Comparison of ENCODE assay signal across 8 cellular contexts in the genomic region with DNA sequence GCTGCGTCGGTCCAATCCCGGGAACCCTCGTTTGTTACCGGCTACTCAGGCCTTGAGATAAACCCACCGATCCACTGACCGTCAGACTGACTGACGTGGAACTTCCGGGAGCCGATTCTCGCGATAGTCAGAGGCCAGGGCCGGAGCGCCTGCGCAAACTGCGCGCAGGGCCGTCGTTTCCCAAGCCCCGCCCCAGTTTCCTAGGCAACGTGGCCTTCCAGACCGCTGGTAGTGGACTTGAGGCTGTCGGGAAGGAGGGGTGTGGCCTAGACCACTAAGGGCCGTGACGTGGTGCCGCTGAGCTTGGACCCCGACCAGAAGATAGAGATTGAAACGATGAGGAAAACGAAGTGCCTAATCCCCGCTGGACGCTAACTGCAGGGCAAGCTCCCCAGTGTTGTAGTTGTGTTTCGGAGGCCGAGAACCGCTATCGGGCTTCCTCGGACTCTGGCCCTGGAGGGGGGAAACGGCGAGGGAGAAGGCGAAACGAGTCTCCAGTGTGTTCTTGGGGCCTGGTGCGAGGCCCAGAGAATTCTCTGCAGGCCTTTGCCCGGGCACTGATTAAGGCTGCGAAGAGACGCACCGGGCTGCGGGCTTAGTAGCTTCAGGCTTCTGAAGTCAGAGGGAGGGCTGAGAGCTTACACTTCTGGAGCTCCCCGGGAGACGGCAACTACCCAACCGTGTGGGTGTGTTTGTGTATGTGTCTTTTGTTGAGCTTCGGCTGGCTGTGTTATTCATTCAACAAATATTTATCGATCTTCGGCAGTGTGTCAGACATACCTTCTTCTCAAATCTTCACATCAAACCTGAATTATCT. TPM values are rescaled to one million over a fixed set of nuclear protein-coding genes. Genes with fewer than 3 reads are reported as not detected.
DNase-seq lines count a peak whose midpoint lies in the region; FAIRE-seq and TF ChIP-seq lines count a peak whose summit lies in the region.

TSS of gene COPB2 (minus strand) at position 96 of the 817 bp plus-strand sequence. CDS start 97 bp downstream, outside the sequence.

- peak within 1 kb of the TSS; percentile 92 for H2AFZ ChIP-seq in neuronal stem cell (ENCODE audit: low read length)

- H4K91ac ChIP-seq in neuronal stem cell (ENCODE audit: low read depth, low read length, poor library complexity) = no peak within 1 kb of the TSS

- no peaks in the 10 kb centered on the region; the same call in 1 of the 2 replicates for H3K9me3 Mint-ChIP-seq in HFFc6
- H3K9me3 Mint-ChIP-seq in activated naive CD4-positive, alpha-beta T cell treated with anti-CD3 and anti-CD28 coated beads, Interleukin-2, amount 10 ng/mL, durations not matched to agents 7 days and 5 days = no peaks in the 10 kb centered on the region

- no peaks in the 10 kb centered on the region for H3K9me3 ChIP-seq in SK-N-MC (ENCODE audit: low read depth, low read length)
- no peaks in the 10 kb centered on the region for H3K9me3 ChIP-seq in neuronal stem cell (replicated peaks in 1 of 2; ENCODE audit: control insufficient read depth in 2 of 2, insufficient read depth in 1 of 2, low read depth in 1 of 2, low read length in 2 of 2)

- H3K4ac ChIP-seq in neuronal stem cell (ENCODE audit: low read length) = no peak within 1 kb of the TSS

- no peaks in the 10 kb centered on the region for H3K79me1 ChIP-seq in neuronal stem cell (ENCODE audit: low read depth, low read length)

- H3K36me3 ChIP-seq in SK-N-MC (ENCODE audit: insufficient read depth, low read length) = no peaks in the 10 kb centered on the region; the same call in 1 of the 2 replicates
- H3K36me3 ChIP-seq in neuronal stem cell (replicated peaks in 1 of 2; ENCODE audit: control insufficient read depth in 2 of 2, insufficient read depth in 2 of 2, low read length in 2 of 2) = peaks cover 0 to 7% of the 10 kb centered on the region in 2 donors

- peak within 1 kb of the TSS; percentile 57 for H3K27ac ChIP-seq in SK-N-MC
- H3K27ac ChIP-seq in neuronal stem cell (replicated peaks; ENCODE audit: low read length) = peak within 1 kb of the TSS; percentile 73

- H3K27me3 Mint-ChIP-seq in HFFc6 (ENCODE audit: insufficient read depth) = peaks cover 2% of the 10 kb centered on the region; the same call in 1 of the 2 replicates
- H3K27me3 Mint-ChIP-seq in activated naive CD4-positive, alpha-beta T cell treated with anti-CD3 and anti-CD28 coated beads, Interleukin-2, amount 10 ng/mL, durations not matched to agents 7 days and 5 days = peaks cover 6% of the 10 kb centered on the region

- H3K18ac ChIP-seq in neuronal stem cell (ENCODE audit: low read length) = peak within 1 kb of the TSS; percentile 89

- no peak within 1 kb of the TSS for H4K8ac ChIP-seq in neuronal stem cell (ENCODE audit: low read depth, low read length)

- no peak within 1 kb of the TSS for H2BK120ac ChIP-seq in neuronal stem cell (ENCODE audit: low read depth, low read length)

- H2BK12ac ChIP-seq in neuronal stem cell (ENCODE audit: low read length) = no peak within 1 kb of the TSS

- CTCF ChIA-PET in activated naive CD4-positive, alpha-beta T cell treated with anti-CD3 and anti-CD28 coated beads, Interleukin-2, amount 10 ng/mL, durations not matched to agents 7 days and 5 days (lab: Charles Lee) = interaction anchor here (0.6 to 1.3 kb wide), 5 partner anchors 35 to 356 kb away, joined by 3 read pairs; no protein-coding TSS in a partner anchor

- H2AK5ac ChIP-seq in neuronal stem cell (ENCODE audit: low read depth, low read length) = no peak within 1 kb of the TSS

- TF ChIP-seq CTCF in HFFc6 (IDR thresholded peaks at IDR 0.05) (no peak), NB4 (IDR thresholded peaks at IDR 0.05; ENCODE audit: low read depth, low read length) (no peak), subcutaneous adipose tissue (IDR thresholded peaks at IDR 0.05; ENCODE audit: low read depth) (no peak)

- no peak within 1 kb of the TSS for H3K14ac ChIP-seq in neuronal stem cell (ENCODE audit: low read length)

- H3K4me3 ChIP-seq in NB4 (ENCODE audit: low read depth, low read length) (peak within 1 kb of the TSS; percentile 97), SK-N-MC (peak within 1 kb of the TSS; percentile 91), neuronal stem cell (ENCODE audit: low read length in 2 of 2) (peak within 1 kb of the TSS; percentile 79 to 94)

- H3K36me3 Mint-ChIP-seq in HFFc6 (ENCODE audit: low read depth) = peaks cover 23% of the 10 kb centered on the region
- H3K36me3 Mint-ChIP-seq in activated naive CD4-positive, alpha-beta T cell treated with anti-CD3 and anti-CD28 coated beads, Interleukin-2, amount 10 ng/mL, durations not matched to agents 7 days and 5 days = peaks cover 4% of the 10 kb centered on the region

- WGBS in neuronal stem cell (ENCODE audit: extremely low coverage in 2 of 2, insufficient read length in 2 of 2, insufficient replicate concordance in 1 of 2), 2 donors = no CpG with 5 or more reads among the region's 52 CpGs

- peak within 1 kb of the TSS; percentile 47 for H3K4me2 ChIP-seq in neuronal stem cell (ENCODE audit: insufficient read depth, low read length, poor library complexity, severe bottlenecking)

- H2BK5ac ChIP-seq in neuronal stem cell (ENCODE audit: low read length) = no peak within 1 kb of the TSS

- H3K4me1 ChIP-seq in neuronal stem cell (ENCODE audit: control insufficient read depth in 2 of 2, insufficient read depth in 1 of 2, low read depth in 1 of 2, low read length in 2 of 2) = peaks cover 2% of the 10 kb centered on the region in 2 donors

- H3K23ac ChIP-seq in neuronal stem cell (ENCODE audit: low read depth, low read length, poor library complexity) = no peak within 1 kb of the TSS

- peak within 1 kb of the TSS; percentile 94 for H3K4me3 Mint-ChIP-seq in HFFc6
- peak within 1 kb of the TSS; percentile 96 for H3K4me3 Mint-ChIP-seq in activated naive CD4-positive, alpha-beta T cell treated with anti-CD3 and anti-CD28 coated beads, Interleukin-2, amount 10 ng/mL, durations not matched to agents 7 days and 5 days

- DNase-seq in GM04503 (ENCODE audit: low read depth) = peak; percentile 93
- DNase-seq in HFFc6 = peak; percentile 99
- DNase-seq in NB4 (ENCODE audit: low read depth) = peak; percentile 97
- DNase-seq in SK-N-MC (ENCODE audit: low read depth, low spot score) = peak; percentile 70
- peak; percentile 97 for DNase-seq in activated naive CD4-positive, alpha-beta T cell treated with anti-CD3 and anti-CD28 coated beads, Interleukin-2, amount 10 ng/mL, durations not matched to agents 7 days and 5 days
- peak; percentile 73 to 92 for DNase-seq in frontal cortex (ENCODE audit: low spot score in 2 of 2)
- peak; percentile 98 for DNase-seq in neuronal stem cell (ENCODE audit: low spot score)

- peak; percentile 71 for TF ChIP-seq POLR2A in NB4 (IDR thresholded peaks at IDR 0.05; ENCODE audit: extremely low read depth, insufficient read length)

- H3K9ac ChIP-seq in SK-N-MC (ENCODE audit: insufficient read length) (peak within 1 kb of the TSS; percentile 97), neuronal stem cell (ENCODE audit: low read depth, low read length, poor library complexity) (peak within 1 kb of the TSS; percentile 81)

- peak within 1 kb of the TSS; percentile 99 for H3K27ac Mint-ChIP-seq in HFFc6
- H3K27ac Mint-ChIP-seq in activated naive CD4-positive, alpha-beta T cell treated with anti-CD3 and anti-CD28 coated beads, Interleukin-2, amount 10 ng/mL, durations not matched to agents 7 days and 5 days = peak within 1 kb of the TSS; percentile 92

- H2BK15ac ChIP-seq in neuronal stem cell (ENCODE audit: low read length) = no peak within 1 kb of the TSS

- peaks cover 0 to 2% (median 0%) of the 10 kb centered on the region in 3 experiments for H3K27me3 ChIP-seq in neuronal stem cell (ENCODE audit: control insufficient read depth in 3 of 3, insufficient read depth in 3 of 3, low read depth in 1 of 3, low read length in 3 of 3)

- peaks cover 35% of the 10 kb centered on the region for H3K4me1 Mint-ChIP-seq in HFFc6 (ENCODE audit: low read depth)
- H3K4me1 Mint-ChIP-seq in activated naive CD4-positive, alpha-beta T cell treated with anti-CD3 and anti-CD28 coated beads, Interleukin-2, amount 10 ng/mL, durations not matched to agents 7 days and 5 days = peaks cover 45% of the 10 kb centered on the region

- peak; percentile 64 for FAIRE-seq in frontal cortex (lab: Jason Lieb, UNC)

RNA-seq across cellular contexts. Expression of gene COPB2, which starts in this region (rescaled TPM):
- total RNA-seq in HFFc6 (2021; fragmentation: NEBNext Ultra II Directional; extraction: Animal tissue kit (Norgen Biotek cat#: 25700)) = 100 to 1,000 TPM; 246 to 266 (median 260) TPM
- total RNA-seq in frontal cortex (84.0 TPM), subcutaneous adipose tissue (100 to 1,000 TPM in 3 of 4 donors, 10 to 100 TPM in 1; 83.0 to 108 (median 106) TPM)
- polyA plus RNA-seq in neuronal stem cell (2013, experiment 1 of 2) = 46.1 TPM
- 47.4 TPM for polyA plus RNA-seq in neuronal stem cell (2013, experiment 2 of 2)

Comparison
In these comparisons a context has a peak if more than half of its experiments do, and no peak if none do; other contexts are left out.
1. Peak in every context shown above with its lines: DNase-seq, H3K4me3 ChIP-seq and H3K27ac ChIP-seq.